In genomic region chr16:69313469-69313868, GRCh38 we compare ENCODE assay signal across 18 cellular contexts. TPM values are rescaled to one million over a fixed set of nuclear protein-coding genes. Genes with fewer than 3 reads are reported as not detected.
DNase-seq lines count a peak whose midpoint lies in the region; ATAC-seq and TF ChIP-seq lines count a peak whose summit lies in the region.
"Had no signal": no experiment of that assay in that cellular context is flagged by ENCODE, and none has a peak within 500 bp of the region (broad histone marks: within the 10 kb centered on the region; RNA-seq: fewer than 3 reads in every experiment).

No MANE protein-coding gene starts in this region.

- H3K27ac ChIP-seq in PC-9 = no peak overlapping the region
- H3K27ac ChIP-seq in breast epithelium = no peak overlapping the region
- H3K27ac ChIP-seq: neutrophil had no signal

- H3K4me1 ChIP-seq in PC-9 (replicated peaks; ENCODE audit: insufficient read depth) (peaks cover 8% of the 10 kb centered on the region), breast epithelium (no peaks in the 10 kb centered on the region)

- TF ChIP-seq CTCF in PC-9 (conservative IDR thresholded peaks at IDR 0.05) = no peak
- TF ChIP-seq CTCF in chondrocyte (IDR thresholded peaks at IDR 0.05) = no peak
- no peak for TF ChIP-seq CTCF in breast epithelium (IDR thresholded peaks at IDR 0.05)

- H3K4me1 Mint-ChIP-seq in activated T-cell treated with anti-CD3 and anti-CD28 coated beads, Interleukin-2, amount 50 U/mL, for 72 hours (ENCODE audit: low read depth) = peaks cover 29% of the 10 kb centered on the region
- peaks cover 17% of the 10 kb centered on the region for H3K4me1 Mint-ChIP-seq in chondrocyte (ENCODE audit: low read depth)
- peaks cover 34% of the 10 kb centered on the region for H3K4me1 Mint-ChIP-seq in stimulated activated memory B cell treated with anti-CD40 and anti-IgM and Interleukin-4, amounts not matched to agents 10 μg/mL and 1 μg/mL and 100 μg/mL, for 72 hours

- H3K4me2 ChIP-seq in PC-9 = peak overlapping the region; percentile 31; the same call in 1 of the 2 replicates
- H3K4me2 ChIP-seq: GM23338 had no signal

- CTCF ChIA-PET in PC-9 (lab: Charles Lee) = no interaction called here

- no TSS peak for BruUV-seq in PC-9 (replicated peaks; lab: Mats Ljungman, UMichigan)

- H3K27me3 ChIP-seq in PC-9 (ENCODE audit: insufficient read depth, low read depth) (no peaks in the 10 kb centered on the region), breast epithelium (no peaks in the 10 kb centered on the region)
- H3K27me3 ChIP-seq: neutrophil had no signal

- H4K20me1 ChIP-seq in PC-9 (ENCODE audit: insufficient read depth) = peaks cover 20% of the 10 kb centered on the region

- no peak for DNase-seq in activated T-cell treated with anti-CD3 and anti-CD28 coated beads, Interleukin-2, amount 50 U/mL, for 72 hours
- DNase-seq in activated T-cell treated with anti-CD3 and anti-CD28 coated beads, Interleukin-2, amount 50 U/mL, for 48 hours = no peak
- DNase-seq in PC-9 (no peak), chondrocyte (ENCODE audit: low spot score) (no peak), mucosa of gallbladder (ENCODE audit: low spot score) (no peak), breast epithelium (ENCODE audit: low spot score in 2 of 2) (no peak)
- DNase-seq: cerebellar nuclear complex; DMS53; foreskin melanocyte; Right ventricle myocardium superior; stimulated activated CD4-positive, alpha-beta T cell treated with anti-CD3 and anti-CD28 coated beads, Interleukin-2, amount 100 ng/mL, for 24 hours; trophoblast cell had no signal

- TF ChIP-seq POLR2A in breast epithelium (IDR thresholded peaks at IDR 0.05) = no peak

- no peak for ATAC-seq in activated T-cell treated with anti-CD3 and anti-CD28 coated beads, Interleukin-2, amount 50 U/mL, for 72 hours (replicated peaks in 1 of 2)
- ATAC-seq in stimulated activated memory B cell treated with anti-CD40 and anti-IgM and Interleukin-4, amounts not matched to agents 10 μg/mL and 1 μg/mL and 100 μg/mL, for 72 hours = no peak
- no peak for ATAC-seq in GM18873 (IDR thresholded peaks at IDR 0.05; ENCODE audit: low FRiP score, unreplicated experiment)
- ATAC-seq: GM23338, sciatic nerve had no signal

- H3K79me2 ChIP-seq in PC-9 (ENCODE audit: low read depth) = peaks cover 34% of the 10 kb centered on the region

- H2AFZ ChIP-seq in PC-9 = no peak overlapping the region
- H2AFZ ChIP-seq: GM23338 had no signal

- H3K27me3 Mint-ChIP-seq in activated T-cell treated with anti-CD3 and anti-CD28 coated beads, Interleukin-2, amount 50 U/mL, for 72 hours (ENCODE audit: low read depth) = no peaks in the 10 kb centered on the region
- no peaks in the 10 kb centered on the region for H3K27me3 Mint-ChIP-seq in chondrocyte (ENCODE audit: low read depth)
- H3K27me3 Mint-ChIP-seq in stimulated activated memory B cell treated with anti-CD40 and anti-IgM and Interleukin-4, amounts not matched to agents 10 μg/mL and 1 μg/mL and 100 μg/mL, for 72 hours = no peaks in the 10 kb centered on the region

- H3K27ac Mint-ChIP-seq in activated T-cell treated with anti-CD3 and anti-CD28 coated beads, Interleukin-2, amount 50 U/mL, for 72 hours = peak overlapping the region; percentile 79
- H3K27ac Mint-ChIP-seq in chondrocyte (ENCODE audit: unreplicated experiment) = no peak overlapping the region
- no peak overlapping the region for H3K27ac Mint-ChIP-seq in stimulated activated memory B cell treated with anti-CD40 and anti-IgM and Interleukin-4, amounts not matched to agents 10 μg/mL and 1 μg/mL and 100 μg/mL, for 72 hours
- H3K27ac Mint-ChIP-seq: GM23338 had no signal

- POLR2A ChIA-PET in PC-9 (lab: Charles Lee; ENCODE audit: unreplicated experiment) = no interaction called here

- no peaks in the 10 kb centered on the region for H3K9me2 ChIP-seq in PC-9 (ENCODE audit: insufficient read depth)

- peak overlapping the region; percentile 71 to 74 for H3K4me3 Mint-ChIP-seq in activated T-cell treated with anti-CD3 and anti-CD28 coated beads, Interleukin-2, amount 50 U/mL, for 72 hours
- peak overlapping the region; percentile 48 for H3K4me3 Mint-ChIP-seq in chondrocyte (ENCODE audit: unreplicated experiment)
- peak overlapping the region; percentile 22 for H3K4me3 Mint-ChIP-seq in stimulated activated memory B cell treated with anti-CD40 and anti-IgM and Interleukin-4, amounts not matched to agents 10 μg/mL and 1 μg/mL and 100 μg/mL, for 72 hours
- H3K4me3 Mint-ChIP-seq: GM23338 had no signal

- no peaks in the 10 kb centered on the region for H3K9me3 Mint-ChIP-seq in activated T-cell treated with anti-CD3 and anti-CD28 coated beads, Interleukin-2, amount 50 U/mL, for 72 hours
- H3K9me3 Mint-ChIP-seq in chondrocyte (ENCODE audit: low read depth) = no peaks in the 10 kb centered on the region
- no peaks in the 10 kb centered on the region for H3K9me3 Mint-ChIP-seq in stimulated activated memory B cell treated with anti-CD40 and anti-IgM and Interleukin-4, amounts not matched to agents 10 μg/mL and 1 μg/mL and 100 μg/mL, for 72 hours
- H3K9me3 Mint-ChIP-seq: GM23338 had no signal

- H3K36me3 ChIP-seq in PC-9 (ENCODE audit: low read depth) = peaks cover 9% of the 10 kb centered on the region
- H3K36me3 ChIP-seq in breast epithelium = peaks cover 6% of the 10 kb centered on the region

- intact Hi-C loops in PC-9 (cut with micrococcal nuclease; ENCODE audit: unreplicated experiment) (no loop called here), breast epithelium (cut with DNase I; ENCODE audit: low total_unique reads) (loop anchor here (10.0 kb wide), 1 partner anchor 159 kb away; no protein-coding TSS in a partner anchor)

- H3F3A ChIP-seq in PC-9 (ENCODE audit: insufficient read depth, low read depth) = peaks cover 16% of the 10 kb centered on the region; the same call in 1 of the 2 replicates

- H3K4me3 ChIP-seq in PC-9 = no peak overlapping the region
- H3K4me3 ChIP-seq in breast epithelium = no peak overlapping the region
- H3K4me3 ChIP-seq: GM23338 had no signal

- H3K9me3 ChIP-seq in PC-9 (ENCODE audit: insufficient read depth, low read depth) = no peaks in the 10 kb centered on the region
- H3K9me3 ChIP-seq in breast epithelium = no peaks in the 10 kb centered on the region
- H3K9me3 ChIP-seq: neutrophil had no signal

- H3K36me3 Mint-ChIP-seq in activated T-cell treated with anti-CD3 and anti-CD28 coated beads, Interleukin-2, amount 50 U/mL, for 72 hours (ENCODE audit: insufficient read depth in 2 of 2) = peaks cover 2 to 16% of the 10 kb centered on the region in 2 donors
- peaks cover 18% of the 10 kb centered on the region for H3K36me3 Mint-ChIP-seq in chondrocyte (ENCODE audit: low read depth)
- H3K36me3 Mint-ChIP-seq in stimulated activated memory B cell treated with anti-CD40 and anti-IgM and Interleukin-4, amounts not matched to agents 10 μg/mL and 1 μg/mL and 100 μg/mL, for 72 hours = peaks cover 21% of the 10 kb centered on the region

RNA-seq across cellular contexts. Expression of gene VPS4A, which starts 2.3 kb away (rescaled TPM):
- total RNA-seq in activated T-cell treated with anti-CD3 and anti-CD28 coated beads, Interleukin-2, amount 50 U/mL, for 72 hours = 10 to 100 TPM; 41.1 to 45.3 TPM
- total RNA-seq in PC-9 (2021) (25.4 and 26.7 TPM in 2 replicates), chondrocyte (27.3 to 30.5 TPM (median 29.2 TPM) in 3 replicates), mucosa of gallbladder (29.8 TPM), breast epithelium (10 to 100 TPM; 31.3 to 43.8 (median 32.4) TPM)

RNA-seq across cellular contexts. Expression of gene PDF, which starts 16.9 kb away (rescaled TPM):
- total RNA-seq in activated T-cell treated with anti-CD3 and anti-CD28 coated beads, Interleukin-2, amount 50 U/mL, for 72 hours = 10 to 100 TPM in 1 of 2 donors, 1 to 10 TPM in 1; 9.9 to 10.1 TPM
- total RNA-seq in PC-9 (2021) = 16.7 and 20.3 TPM in 2 replicates
- 11.5 to 16.2 TPM (median 15.3 TPM) in 3 replicates for total RNA-seq in chondrocyte
- total RNA-seq in mucosa of gallbladder = 13.8 TPM
- total RNA-seq in breast epithelium = 10 to 100 TPM; 13.9 to 20.2 (median 19.7) TPM

RNA-seq across cellular contexts. Expression of gene COG8, which starts 25.9 kb away (rescaled TPM):
- total RNA-seq in activated T-cell treated with anti-CD3 and anti-CD28 coated beads, Interleukin-2, amount 50 U/mL, for 72 hours = 10 to 100 TPM; 33.2 to 38.3 TPM
- total RNA-seq in PC-9 (2021) = 39.9 and 41.9 TPM in 2 replicates
- 34.1 to 45.7 TPM (median 36.8 TPM) in 3 replicates for total RNA-seq in chondrocyte
- total RNA-seq in mucosa of gallbladder = 42.7 TPM
- total RNA-seq in breast epithelium = 10 to 100 TPM; 40.2 to 52.8 (median 44.9) TPM

RNA-seq across cellular contexts. Expression of gene NIP7, which starts 26.1 kb away (rescaled TPM):
- 10 to 100 TPM; 30.8 to 32.2 TPM for total RNA-seq in activated T-cell treated with anti-CD3 and anti-CD28 coated beads, Interleukin-2, amount 50 U/mL, for 72 hours
- total RNA-seq in PC-9 (2021) (23.6 and 29.5 TPM in 2 replicates), chondrocyte (17.2 to 28.8 TPM (median 18.6 TPM) in 3 replicates), mucosa of gallbladder (14.7 TPM), breast epithelium (10 to 100 TPM; 10.6 to 16.1 (median 15.4) TPM)

RNA-seq across cellular contexts. Expression of gene TMED6, which starts 38.1 kb away (rescaled TPM):
- 1 to 10 TPM; 3.3 to 3.7 TPM for total RNA-seq in activated T-cell treated with anti-CD3 and anti-CD28 coated beads, Interleukin-2, amount 50 U/mL, for 72 hours
- total RNA-seq in PC-9 (2021) (0.59 TPM in 1 of 2 replicates, not detected in the other), chondrocyte (0.38 to 0.65 TPM (median 0.55 TPM) in 3 replicates), mucosa of gallbladder (1.0 TPM), breast epithelium (1 to 10 TPM in 1 of 3 donors, under 1 TPM in 1, not detected in 1; 0.32 to 1.3 TPM)
- total RNA-seq: GM23338, HT-29, Right ventricle myocardium superior, sciatic nerve had no signal

Comparison
In these comparisons a context has a peak if more than half of its experiments do, and no peak if none do; other contexts are left out.
1. H3K4me3 Mint-ChIP-seq: peak in every context shown above with its lines; median percentile 72 in activated T-cell treated with anti-CD3 and anti-CD28 coated beads, Interleukin-2, amount 50 U/mL, for 72 hours; 48 in chondrocyte; 22 in stimulated activated memory B cell treated with anti-CD40 and anti-IgM and Interleukin-4, amounts not matched to agents 10 μg/mL and 1 μg/mL and 100 μg/mL, for 72 hours.